ENCODE assay signal across 11 cellular contexts in the genomic region with DNA sequence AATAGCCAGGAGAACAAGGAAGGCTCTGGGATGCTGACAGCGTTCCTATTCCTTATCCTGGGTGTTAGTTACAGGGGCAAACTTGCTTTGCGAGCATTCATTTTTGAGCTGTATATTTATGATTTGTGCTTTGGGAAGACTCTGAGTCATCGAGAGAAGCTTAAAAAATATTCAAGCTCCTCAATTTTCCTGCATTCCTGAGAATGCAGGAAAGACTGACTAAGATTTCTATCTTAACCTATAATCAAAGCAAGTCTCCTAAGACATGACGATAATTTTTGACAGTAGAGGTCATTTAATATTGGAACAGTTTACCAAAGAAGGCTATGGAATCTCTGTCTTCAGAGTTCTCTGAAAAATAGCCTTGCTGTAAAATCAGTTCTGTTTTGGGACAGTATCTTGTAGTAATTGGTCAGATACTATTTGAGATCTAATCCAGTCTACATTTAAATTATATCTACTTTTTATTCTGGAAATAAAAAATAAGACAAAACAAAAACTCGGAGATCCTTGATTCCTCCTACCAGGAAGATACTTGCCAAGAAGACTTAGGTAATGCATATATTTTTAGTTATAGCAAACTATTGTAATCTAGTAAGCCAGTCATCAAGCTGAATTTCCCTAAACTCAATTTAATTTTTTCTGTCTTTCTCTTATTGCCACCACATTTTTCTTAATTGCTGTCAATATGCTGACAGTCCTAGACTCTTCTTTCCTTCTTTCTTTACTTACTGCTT. TPM values are rescaled to one million over a fixed set of nuclear protein-coding genes. Genes with fewer than 3 reads are reported as not detected.
DNase-seq lines count a peak whose midpoint lies in the region; ATAC-seq and TF ChIP-seq lines count a peak whose summit lies in the region.
"Had no signal": no experiment of that assay in that cellular context is flagged by ENCODE, and none has a peak within 500 bp of the region (broad histone marks: within the 10 kb centered on the region; RNA-seq: fewer than 3 reads in every experiment).

No MANE protein-coding gene starts in this region.

- no peaks in the 10 kb centered on the region for H3K27me3 ChIP-seq in A673 (replicated peaks; ENCODE audit: insufficient read depth, low read depth, low read length, poor library complexity)
- H3K27me3 ChIP-seq: right atrium auricular region had no signal

- no peaks in the 10 kb centered on the region for H3K36me3 Mint-ChIP-seq in WTC11
- H3K36me3 Mint-ChIP-seq in naive thymus-derived CD8-positive, alpha-beta T cell: no peaks in the 10 kb centered on the region
- no peaks in the 10 kb centered on the region for H3K36me3 Mint-ChIP-seq in endothelial cell (ENCODE audit: low read depth, unreplicated experiment)

- ATAC-seq in GM21737 (IDR thresholded peaks at IDR 0.05; ENCODE audit: unreplicated experiment) (peak; percentile 3), WTC11 (no peak)
- no peak for ATAC-seq in naive thymus-derived CD8-positive, alpha-beta T cell
- ATAC-seq: mucosa of descending colon had no signal

- no peaks in the 10 kb centered on the region for H3K36me3 ChIP-seq in A673 (ENCODE audit: insufficient read depth, low read length, poor library complexity, severe bottlenecking)
- H3K36me3 ChIP-seq: right atrium auricular region had no signal

- H3K27me3 Mint-ChIP-seq in WTC11 (ENCODE audit: low read depth) (no peaks in the 10 kb centered on the region), endothelial cell (ENCODE audit: unreplicated experiment) (no peaks in the 10 kb centered on the region)
- peaks cover 0 to 6% (median 0%) of the 10 kb centered on the region in 5 donors for H3K27me3 Mint-ChIP-seq in naive thymus-derived CD8-positive, alpha-beta T cell

- no TSS peak for BruUV-seq in A673 (replicated peaks; lab: Mats Ljungman, UMichigan)

- no peak for DNase-seq in A673 (ENCODE audit: low spot score)
- DNase-seq in WTC11 (ENCODE audit: low spot score): no peak
- peak; percentile 85 for DNase-seq in fibroblast of peridontal ligament (ENCODE audit: extremely low read depth)
- DNase-seq in naive thymus-derived CD8-positive, alpha-beta T cell: no peak
- no peak for DNase-seq in NCI-H1048 (lab: John Stamatoyannopoulos, UW)
- DNase-seq in endothelial cell (ENCODE audit: low spot score): no peak
- DNase-seq in DMS114 treated with DMSO at 0.1 percent for 48 hours (lab: John Stamatoyannopoulos, UW; ENCODE audit: unreplicated experiment): no peak
- DNase-seq: mucosa of descending colon, NCI-H2171 treated with DMSO at 0.1 percent for 48 hours had no signal

- H3K27ac ChIP-seq in A673 (ENCODE audit: low read depth, low read length, poor library complexity, severe bottlenecking): peak overlapping the region; percentile 5
- H3K27ac ChIP-seq: right atrium auricular region had no signal

- H3K4me3 Mint-ChIP-seq in WTC11 (no peak overlapping the region), endothelial cell (ENCODE audit: unreplicated experiment) (no peak overlapping the region)
- H3K4me3 Mint-ChIP-seq in naive thymus-derived CD8-positive, alpha-beta T cell: no peak overlapping the region

- 0 out of 2 replicates have a peak, but pooled peaks cover 3% of the 10 kb centered on the region for H3K9me3 Mint-ChIP-seq in WTC11
- no peaks in the 10 kb centered on the region for H3K9me3 Mint-ChIP-seq in naive thymus-derived CD8-positive, alpha-beta T cell
- H3K9me3 Mint-ChIP-seq in endothelial cell (ENCODE audit: unreplicated experiment): no peaks in the 10 kb centered on the region

- POLR2A ChIA-PET in A673 (lab: Charles Lee; ENCODE audit: low non-redundant PET) (no interaction called here), WTC11 (lab: Charles Lee) (no interaction called here)
- POLR2A ChIA-PET in naive thymus-derived CD8-positive, alpha-beta T cell (lab: Charles Lee): no interaction called here

- H3K9me3 ChIP-seq in A673 (ENCODE audit: low read depth, low read length, poor library complexity, severe bottlenecking): no peaks in the 10 kb centered on the region
- H3K9me3 ChIP-seq: mucosa of descending colon, right atrium auricular region had no signal

- peak overlapping the region; percentile 2; the same call in 1 of the 2 replicates for H3K27ac Mint-ChIP-seq in WTC11
- H3K27ac Mint-ChIP-seq in naive thymus-derived CD8-positive, alpha-beta T cell: no peak overlapping the region
- no peak overlapping the region for H3K27ac Mint-ChIP-seq in endothelial cell (ENCODE audit: unreplicated experiment)

- CTCF ChIA-PET in A673 (lab: Charles Lee) (no interaction called here), WTC11 (lab: Charles Lee) (no interaction called here)

- peaks cover 5% of the 10 kb centered on the region for H3K4me1 ChIP-seq in A673 (ENCODE audit: insufficient read depth, low read length, poor library complexity, severe bottlenecking)
- H3K4me1 ChIP-seq: right atrium auricular region had no signal

- TF ChIP-seq CTCF in A673 (conservative IDR thresholded peaks at IDR 0.05; ENCODE audit: low read depth, low read length) (no peak), WTC11 (IDR thresholded peaks at IDR 0.05) (no peak), endothelial cell (IDR thresholded peaks at IDR 0.05; ENCODE audit: unreplicated experiment) (no peak)

- intact Hi-C loops in A673 (cut with micrococcal nuclease; ENCODE audit: unreplicated experiment): no loop called here

- no peak overlapping the region for H3K4me3 ChIP-seq in A673 (ENCODE audit: low read depth, low read length, poor library complexity, severe bottlenecking)
- H3K4me3 ChIP-seq: mucosa of descending colon, right atrium auricular region had no signal

- H3K4me1 Mint-ChIP-seq in WTC11: peaks cover 49% of the 10 kb centered on the region
- peaks cover 3 to 22% (median 11%) of the 10 kb centered on the region in 4 donors for H3K4me1 Mint-ChIP-seq in naive thymus-derived CD8-positive, alpha-beta T cell
- H3K4me1 Mint-ChIP-seq in endothelial cell (ENCODE audit: unreplicated experiment): peaks cover 13% of the 10 kb centered on the region

TF ChIP-seq in WTC11, 78 proteins besides CTCF, POLR2A, EP300 and RAD21:
- TF ChIP-seq MXD4 (CRISPR knock-in tag; IDR thresholded peaks at IDR 0.05; ENCODE audit: borderline replicate concordance) (no peak), TP53 (CRISPR knock-in tag; IDR thresholded peaks at IDR 0.05) (no peak)
- TF ChIP-seq, protein P1, sequence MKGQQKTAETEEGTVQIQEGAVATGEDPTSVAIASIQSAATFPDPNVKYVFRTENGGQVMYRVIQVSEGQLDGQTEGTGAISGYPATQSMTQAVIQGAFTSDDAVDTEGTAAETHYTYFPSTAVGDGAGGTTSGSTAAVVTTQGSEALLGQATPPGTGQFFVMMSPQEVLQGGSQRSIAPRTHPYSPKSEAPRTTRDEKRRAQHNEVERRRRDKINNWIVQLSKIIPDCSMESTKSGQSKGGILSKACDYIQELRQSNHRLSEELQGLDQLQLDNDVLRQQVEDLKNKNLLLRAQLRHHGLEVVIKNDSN (CRISPR knock-in tag; IDR thresholded peaks at IDR 0.05): no peak
- TF ChIP-seq, protein P2, sequence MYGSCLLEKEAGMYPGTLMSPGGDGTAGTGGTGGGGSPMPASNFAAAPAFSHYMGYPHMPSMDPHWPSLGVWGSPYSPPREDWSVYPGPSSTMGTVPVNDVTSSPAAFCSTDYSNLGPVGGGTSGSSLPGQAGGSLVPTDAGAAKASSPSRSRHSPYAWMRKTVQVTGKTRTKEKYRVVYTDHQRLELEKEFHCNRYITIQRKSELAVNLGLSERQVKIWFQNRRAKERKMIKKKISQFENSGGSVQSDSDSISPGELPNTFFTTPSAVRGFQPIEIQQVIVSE (CRISPR knock-in tag; IDR thresholded peaks at IDR 0.05; ENCODE audit: borderline replicate concordance): no peak

RNA-seq across cellular contexts. Expression of a gene that starts 31.7 kb away (rescaled TPM):
- 1.9 and 2.6 TPM in 2 replicates for total RNA-seq in A673 (2021)
- total RNA-seq in WTC11 (2021): 2.1 to 2.7 TPM (median 2.3 TPM) in 3 replicates
- 1 to 10 TPM; 1.9 to 2.4 TPM for total RNA-seq in naive thymus-derived CD8-positive, alpha-beta T cell
- 1 to 10 TPM in 2 of 3 donors, under 1 TPM in 1; 0.46 to 1.5 (median 1.1) TPM for polyA plus RNA-seq in naive thymus-derived CD8-positive, alpha-beta T cell
- 4.6 TPM for total RNA-seq in endothelial cell (ENCODE audit: unreplicated experiment)
